ENCODE assay signal across 21 cellular contexts in the genomic region with DNA sequence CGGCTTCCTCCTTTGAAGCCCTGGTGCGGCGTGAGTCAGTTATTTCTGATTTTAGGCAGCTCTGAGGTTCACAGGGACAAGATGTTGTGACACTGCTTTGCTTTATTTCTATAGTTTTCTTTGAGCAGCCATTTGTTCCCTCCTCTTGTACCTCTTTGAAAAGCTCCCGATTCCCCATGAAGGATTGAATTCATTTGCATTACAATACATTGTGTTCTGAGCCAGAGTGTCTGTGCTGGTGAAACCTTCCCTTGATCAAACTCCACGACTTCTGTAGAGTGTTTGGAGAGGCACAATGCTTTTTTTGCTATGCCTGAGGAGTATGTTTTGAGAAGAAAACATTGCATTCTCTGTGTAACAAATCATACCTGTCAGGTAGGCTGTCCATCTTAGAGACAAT.
"Had no signal": no experiment of that assay in that cellular context is flagged by ENCODE, and none has a peak within 500 bp of the region (broad histone marks: within the 10 kb centered on the region; RNA-seq: fewer than 3 reads in every experiment).

No MANE protein-coding gene starts in this region.

- ATAC-seq: activated CD4-positive, CD25-positive, alpha-beta regulatory T cell treated with anti-CD3 and anti-CD28 coated beads, Interleukin-2, amount 50 U/mL, for 24 hours; activated naive CD8-positive, alpha-beta T cell treated with anti-CD3 and anti-CD28 coated beads, Interleukin-2, amount 50 U/mL, for 24 hours; activated T-cell treated with anti-CD3 and anti-CD28 coated beads, Interleukin-2, amount 50 U/mL, for 4 hours; gastroesophageal sphincter; left lobe of liver; natural killer cell treated with Interleukin-12 subunit alpha and Interleukin-12 subunit beta and Interleukin-15 and Interleukin-18, amount 100 ng/mL, for 72 hours had no signal

- DNase-seq: activated CD4-positive, alpha-beta T cell treated with anti-CD3 and anti-CD28 coated beads, Interleukin-2, amount 10 ng/mL, durations not matched to agents 7 days and 5 days; activated CD8-positive, alpha-beta memory T cell treated with anti-CD3 and anti-CD28 coated beads, Interleukin-2, amount 50 U/mL, for 4 hours; activated effector memory CD4-positive, alpha-beta T cell treated with Interleukin-2 at 50 U/mL for 16 hours; activated naive CD4-positive, alpha-beta T cell treated with anti-CD3 and anti-CD28 coated beads, Interleukin-2, amount 10 ng/mL, durations not matched to agents 7 days and 5 days; activated naive CD8-positive, alpha-beta T cell treated with anti-CD3 and anti-CD28 coated beads, Interleukin-2, amount 50 U/mL, for 24 hours; activated T-cell treated with anti-CD3 and anti-CD28 coated beads, Interleukin-2, amount 50 U/mL, for 4 hours; anterior cingulate cortex; colonic mucosa; heart right ventricle; kidney; stimulated activated CD4-positive, alpha-beta T cell treated with anti-CD3 and anti-CD28 coated beads, Interleukin-12 subunit alpha, Interleukin-12 subunit beta, amount 100 ng/mL, for 4 hours; stimulated activated CD4-positive, alpha-beta T cell treated with anti-CD3 and anti-CD28 coated beads, Interleukin-1b, Interleukin-23, amount 100 ng/mL, for 48 hours; stimulated activated CD8-positive, alpha-beta memory T cell treated with anti-CD3 and anti-CD28 coated beads, Interleukin-4, amount 100 ng/mL, for 48 hours; stimulated activated naive CD4-positive, alpha-beta T cell; T1000 had no signal

- H3K9me3 ChIP-seq: colonic mucosa, esophagus muscularis mucosa, gastroesophageal sphincter, heart right ventricle had no signal

- H3K4me3 ChIP-seq: colonic mucosa, esophagus muscularis mucosa, gastroesophageal sphincter, heart right ventricle, lung had no signal

- H3K27me3 ChIP-seq: colonic mucosa, esophagus muscularis mucosa, gastroesophageal sphincter, heart right ventricle had no signal

- H3K4me1 ChIP-seq: colonic mucosa, esophagus muscularis mucosa, gastroesophageal sphincter had no signal

- H3K27ac ChIP-seq: colonic mucosa, esophagus muscularis mucosa, gastroesophageal sphincter, heart right ventricle had no signal

- H3K36me3 ChIP-seq: colonic mucosa, esophagus muscularis mucosa, gastroesophageal sphincter, heart right ventricle had no signal
